Comparison of ENCODE assay signal across 8 cellular contexts in genomic region chr15:64843996-64844395, GRCh38. TPM values are rescaled to one million over a fixed set of nuclear protein-coding genes. Genes with fewer than 3 reads are reported as not detected.
DNase-seq lines count a peak whose midpoint lies in the region; ATAC-seq and TF ChIP-seq lines count a peak whose summit lies in the region.

No MANE protein-coding gene starts in this region.

- no peaks in the 10 kb centered on the region for H3K9me3 Mint-ChIP-seq in activated B cell treated with CpG ODN at 0.5 μM for 24 hours

- H3K4me3 ChIP-seq in GM12875 (ENCODE audit: low read depth, low read length) (peak overlapping the region; percentile 91), gastroesophageal sphincter (peak overlapping the region; percentile 91 to 95), skeletal muscle cell (ENCODE audit: low read depth, low read length) (peak overlapping the region; percentile 20), HAP-1 (no peak overlapping the region)

- H3K27ac ChIP-seq in gastroesophageal sphincter = peak overlapping the region; percentile 64 to 100 (median 94)

- 32 to 38% methylated on average over 3 to 4 of the region's 4 CpGs for whole genome bisulfite sequencing in gastroesophageal sphincter (ENCODE audit: low coverage in 1 of 2), 2 donors

- intact Hi-C loops in activated B cell treated with CpG ODN at 0.5 μM for 24 hours (cut with micrococcal nuclease) = loop anchor here (5.0 to 10.0 kb wide), 2 partner anchors 143 to 749 kb away; partner anchors contain the start of genes CIAO2A, SNX1 and SPG21

- DNase-seq in activated B cell treated with CpG ODN at 0.5 μM for 24 hours (no peak), skeletal muscle cell (ENCODE audit: low read depth) (no peak), DMS 273 (lab: John Stamatoyannopoulos, UW; ENCODE audit: unreplicated experiment) (no peak), HAP-1 (ENCODE audit: low spot score in 2 of 2) (no peak), GM10266 (ENCODE audit: extremely low spot score) (no peak), DMS53 treated with DMSO at 0.1 percent for 48 hours (lab: John Stamatoyannopoulos, UW; ENCODE audit: unreplicated experiment) (no peak)

- POLR2A ChIA-PET in activated B cell treated with CpG ODN at 0.5 μM for 24 hours (lab: Charles Lee) = interaction anchor here (0.6 to 6.9 kb wide), 7 partner anchors 14 to 244 kb away, joined by 3 to 117 read pairs (median 5); no protein-coding TSS in a partner anchor

- H3K36me3 ChIP-seq in gastroesophageal sphincter (peaks cover 0 to 7% of the 10 kb centered on the region in 2 donors), HAP-1 (replicated peaks) (peaks cover 5% of the 10 kb centered on the region)

- in situ Hi-C loops in HAP-1 (cut with MboI; ENCODE audit: low sequenced_read_pairs) = no loop called here

- CTCF ChIA-PET in activated B cell treated with CpG ODN at 0.5 μM for 24 hours (lab: Charles Lee) = interaction anchor here (1.5 kb wide), 3 partner anchors 13 to 51 kb away, joined by 4 to 5 read pairs (median 5); no protein-coding TSS in a partner anchor

- H3K27me3 ChIP-seq in gastroesophageal sphincter (no peaks in the 10 kb centered on the region), HAP-1 (ENCODE audit: low read depth) (no peaks in the 10 kb centered on the region)

- H3K9me3 ChIP-seq in gastroesophageal sphincter (no peaks in the 10 kb centered on the region), HAP-1 (no peaks in the 10 kb centered on the region)

- ATAC-seq in activated B cell treated with CpG ODN at 0.5 μM for 24 hours (ENCODE audit: low read depth) (no peak), gastroesophageal sphincter (no peak)

- H3K36me3 Mint-ChIP-seq in activated B cell treated with CpG ODN at 0.5 μM for 24 hours (ENCODE audit: low read depth) = peaks cover 36% of the 10 kb centered on the region

- TF ChIP-seq EP300 in gastroesophageal sphincter (IDR thresholded peaks at IDR 0.05) = no peak

- peak overlapping the region; percentile 95 for H3K4me3 Mint-ChIP-seq in activated B cell treated with CpG ODN at 0.5 μM for 24 hours

- H3K4me1 ChIP-seq in gastroesophageal sphincter = peaks cover 0 to 76% (median 37%) of the 10 kb centered on the region in 3 donors
- peaks cover 12% of the 10 kb centered on the region for H3K4me1 ChIP-seq in HAP-1

- no peak for TF ChIP-seq POLR2A in gastroesophageal sphincter (IDR thresholded peaks at IDR 0.05)

- TF ChIP-seq CTCF in GM12875 (IDR thresholded peaks at IDR 0.05; ENCODE audit: borderline replicate concordance, insufficient read depth, low read depth, low read length) = no peak
- no peak for TF ChIP-seq CTCF in activated B cell treated with CpG ODN at 0.5 μM for 24 hours (IDR thresholded peaks at IDR 0.05)
- TF ChIP-seq CTCF in gastroesophageal sphincter (IDR thresholded peaks at IDR 0.05) = no peak
- no peak for TF ChIP-seq CTCF in GM10266 (IDR thresholded peaks at IDR 0.05; ENCODE audit: control insufficient read depth, insufficient read depth, low read depth, missing control alignments)

- H3K27ac Mint-ChIP-seq in activated B cell treated with CpG ODN at 0.5 μM for 24 hours = peak overlapping the region; percentile 71

- H3K27me3 Mint-ChIP-seq in activated B cell treated with CpG ODN at 0.5 μM for 24 hours = no peaks in the 10 kb centered on the region

- H3K4me1 Mint-ChIP-seq in activated B cell treated with CpG ODN at 0.5 μM for 24 hours = peaks cover 69% of the 10 kb centered on the region

RNA-seq across cellular contexts. Expression of gene PLEKHO2, which starts 2.3 kb away (rescaled TPM):
- 36.5 and 38.1 TPM in 2 replicates for total RNA-seq in activated B cell treated with CpG ODN at 0.5 μM for 24 hours
- total RNA-seq in gastroesophageal sphincter = 10 to 100 TPM; 27.1 to 47.9 (median 43.1) TPM

RNA-seq across cellular contexts. Expression of gene PIF1, which starts 18.5 kb away (rescaled TPM):
- total RNA-seq in activated B cell treated with CpG ODN at 0.5 μM for 24 hours (3.3 and 5.5 TPM in 2 replicates), gastroesophageal sphincter (1 to 10 TPM; 1.6 to 3.4 (median 2.3) TPM)
